In genomic region chr11:34192481-34193401, GRCh38 we compare ENCODE assay signal across 8 cellular contexts.
DNase-seq lines count a peak whose midpoint lies in the region; ATAC-seq, FAIRE-seq and TF ChIP-seq lines count a peak whose summit lies in the region.

No MANE protein-coding gene starts in this region.

- H3K9me3 Mint-ChIP-seq in astrocyte (ENCODE audit: unreplicated experiment): no peaks in the 10 kb centered on the region

- peak overlapping the region; percentile 20 for H3K4me3 Mint-ChIP-seq in astrocyte (ENCODE audit: unreplicated experiment)

- peak overlapping the region; percentile 31 for H3K27ac Mint-ChIP-seq in astrocyte (ENCODE audit: unreplicated experiment)

- peaks cover 11% of the 10 kb centered on the region for H3K36me3 Mint-ChIP-seq in astrocyte (ENCODE audit: low read depth, unreplicated experiment)

- H3K4me1 ChIP-seq in astrocyte (ENCODE audit: insufficient read depth, low read length): peaks cover 33% of the 10 kb centered on the region
- peaks cover 4% of the 10 kb centered on the region for H3K4me1 ChIP-seq in upper lobe of right lung

- no peaks in the 10 kb centered on the region for H3K27me3 Mint-ChIP-seq in astrocyte (ENCODE audit: low read depth, unreplicated experiment)

- H3K36me3 ChIP-seq in astrocyte (ENCODE audit: insufficient read depth, low read length) (no peaks in the 10 kb centered on the region), kidney epithelial cell (ENCODE audit: control insufficient read depth, insufficient read depth, low read length) (no peaks in the 10 kb centered on the region), upper lobe of right lung (no peaks in the 10 kb centered on the region)

- peak overlapping the region; percentile 33 for H2AFZ ChIP-seq in astrocyte (ENCODE audit: low read depth, low read length)

- peak; percentile 52 for FAIRE-seq in astrocyte (lab: Jason Lieb, UNC)

- peak overlapping the region; percentile 89 for H3K27ac ChIP-seq in astrocyte (ENCODE audit: low read depth, low read length)
- no peak overlapping the region for H3K27ac ChIP-seq in upper lobe of right lung

- TF ChIP-seq CTCF in astrocyte (IDR thresholded peaks at IDR 0.05; ENCODE audit: insufficient read depth, low read depth, low read length) (no peak), kidney epithelial cell (IDR thresholded peaks at IDR 0.05; ENCODE audit: insufficient read depth, low read length, poor library complexity, severe bottlenecking) (no peak), upper lobe of right lung (IDR thresholded peaks at IDR 0.05) (no peak)

- peak; percentile 9 for ATAC-seq in upper lobe of right lung
- ATAC-seq in GM21576 (IDR thresholded peaks at IDR 0.05; ENCODE audit: unreplicated experiment): no peak
- ATAC-seq in HG02938 (IDR thresholded peaks at IDR 0.05; ENCODE audit: unreplicated experiment): no peak
- no peak for ATAC-seq in HG03439 (IDR thresholded peaks at IDR 0.05; ENCODE audit: unreplicated experiment)

- peaks cover 12% of the 10 kb centered on the region for H4K20me1 ChIP-seq in astrocyte (ENCODE audit: insufficient read depth, low read length)

- DNase-seq in Caki2 (ENCODE audit: low read depth) (peak; percentile 61), LoVo (ENCODE audit: low spot score) (peak; percentile 56), astrocyte (ENCODE audit: low read depth) (peak; percentile 93), kidney epithelial cell (ENCODE audit: low read depth) (peak; percentile 71), upper lobe of right lung (no peak)

- intact Hi-C loops in upper lobe of right lung (cut with DNase I): no loop called here

- H3K27me3 ChIP-seq in astrocyte (ENCODE audit: insufficient read depth, low read length) (peaks cover 3% of the 10 kb centered on the region), kidney epithelial cell (ENCODE audit: control insufficient read depth, insufficient read depth, low read length) (no peaks in the 10 kb centered on the region), upper lobe of right lung (no peaks in the 10 kb centered on the region)

- in situ Hi-C loops in Caki2 (cut with HindIII; ENCODE audit: low pct_unique_long_range_greater_than_20kb, low sequenced_read_pairs): no loop called here

- H3K9me3 ChIP-seq in astrocyte (ENCODE audit: insufficient read depth, low read depth, low read length) (no peaks in the 10 kb centered on the region), upper lobe of right lung (no peaks in the 10 kb centered on the region)

- H3K4me1 Mint-ChIP-seq in astrocyte (ENCODE audit: low read depth, unreplicated experiment): peaks cover 27% of the 10 kb centered on the region

- peak overlapping the region; percentile 84 for H3K4me2 ChIP-seq in astrocyte (ENCODE audit: low read length)

- peak overlapping the region; percentile 71 for H3K9ac ChIP-seq in astrocyte (ENCODE audit: low read length)

- no peaks in the 10 kb centered on the region for H3K79me2 ChIP-seq in astrocyte (ENCODE audit: insufficient read depth, low read length)

- H3K4me3 ChIP-seq in astrocyte (ENCODE audit: insufficient read depth, low read depth, low read length) (peak overlapping the region; percentile 41), kidney epithelial cell (ENCODE audit: low read depth, low read length) (no peak overlapping the region), upper lobe of right lung (no peak overlapping the region)
